ENCODE assay signal across 1 cellular context in the genomic region with DNA sequence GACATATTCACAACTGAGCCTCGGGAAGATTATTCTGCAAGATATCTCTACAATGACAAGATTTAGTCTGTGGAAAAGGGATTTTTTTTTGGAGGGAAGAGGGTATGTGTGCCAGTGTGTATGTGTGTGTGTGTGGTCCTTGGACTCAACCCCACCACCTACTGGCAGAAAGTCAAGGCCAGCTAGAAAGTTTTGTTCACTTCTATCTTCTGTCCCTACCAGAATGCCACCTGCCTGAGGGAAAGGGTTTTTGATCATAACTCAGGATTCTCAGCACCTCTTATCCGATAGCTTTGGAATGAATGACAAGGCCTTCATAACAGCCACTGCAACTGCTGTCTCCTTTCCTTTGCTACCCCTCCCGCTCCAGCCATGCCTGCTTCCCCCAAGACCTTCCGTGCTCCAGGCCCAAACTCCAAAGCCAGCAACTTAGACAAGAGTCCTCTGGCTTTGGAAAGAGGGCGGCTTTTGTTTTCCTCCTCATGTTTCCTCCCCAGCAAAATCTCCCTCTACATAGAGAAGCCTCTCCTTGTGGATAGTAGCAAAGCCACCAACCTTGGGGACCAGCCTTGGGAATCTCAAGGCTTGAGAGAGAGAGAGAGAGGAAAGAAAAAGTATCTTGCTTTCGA.
TF ChIP-seq lines count a peak whose summit lies in the region.

No MANE protein-coding gene starts in this region.

TF ChIP-seq in H1, 55 proteins besides CTCF, POLR2A, EP300 and RAD21:
- TF ChIP-seq SP4 (IDR thresholded peaks at IDR 0.05; ENCODE audit: low read length) (0 out of 2 replicates have a peak, but pooled peaks have one; percentile 47), YY1 (IDR thresholded peaks at IDR 0.05; ENCODE audit: low read depth, low read length) (no peak), ASH2L (IDR thresholded peaks at IDR 0.05; ENCODE audit: low read length) (peak; percentile 2), SUZ12 (IDR thresholded peaks at IDR 0.05; ENCODE audit: low read length) (no peak), SAP30 (IDR thresholded peaks at IDR 0.05; ENCODE audit: insufficient read depth, insufficient replicate concordance, low read length) (no peak), CEBPB (IDR thresholded peaks at IDR 0.05; ENCODE audit: low read depth, low read length) (no peak), BRCA1 (IDR thresholded peaks at IDR 0.05; ENCODE audit: low read depth, low read length) (no peak), SIX5 (IDR thresholded peaks at IDR 0.05; ENCODE audit: low read depth, low read length) (no peak), SIRT6 (IDR thresholded peaks at IDR 0.05; ENCODE audit: low read length) (no peak), KDM4A (IDR thresholded peaks at IDR 0.05; ENCODE audit: low read depth, low read length, severe bottlenecking) (peak; percentile 44), MAX (IDR thresholded peaks at IDR 0.05) (peak; percentile 42; the same call in 1 of the 2 replicates), TEAD4 (IDR thresholded peaks at IDR 0.05; ENCODE audit: low read depth, low read length) (0 out of 2 replicates have a peak, but pooled peaks have one; percentile 13), E2F6 (IDR thresholded peaks at IDR 0.05) (0 out of 2 replicates have a peak, but pooled peaks have one; percentile 38), TAF1 (IDR thresholded peaks at IDR 0.05; ENCODE audit: low read depth, low read length) (peak; percentile 19; the same call in 1 of the 2 replicates), SRF (IDR thresholded peaks at IDR 0.05; ENCODE audit: low read depth, low read length) (no peak), JUND (IDR thresholded peaks at IDR 0.05; ENCODE audit: low read length) (no peak), ZNF274 (IDR thresholded peaks at IDR 0.05; ENCODE audit: borderline replicate concordance, extremely low read depth, low read length) (no peak)
